ENCODE assay signal across 1 cellular context in the genomic region with DNA sequence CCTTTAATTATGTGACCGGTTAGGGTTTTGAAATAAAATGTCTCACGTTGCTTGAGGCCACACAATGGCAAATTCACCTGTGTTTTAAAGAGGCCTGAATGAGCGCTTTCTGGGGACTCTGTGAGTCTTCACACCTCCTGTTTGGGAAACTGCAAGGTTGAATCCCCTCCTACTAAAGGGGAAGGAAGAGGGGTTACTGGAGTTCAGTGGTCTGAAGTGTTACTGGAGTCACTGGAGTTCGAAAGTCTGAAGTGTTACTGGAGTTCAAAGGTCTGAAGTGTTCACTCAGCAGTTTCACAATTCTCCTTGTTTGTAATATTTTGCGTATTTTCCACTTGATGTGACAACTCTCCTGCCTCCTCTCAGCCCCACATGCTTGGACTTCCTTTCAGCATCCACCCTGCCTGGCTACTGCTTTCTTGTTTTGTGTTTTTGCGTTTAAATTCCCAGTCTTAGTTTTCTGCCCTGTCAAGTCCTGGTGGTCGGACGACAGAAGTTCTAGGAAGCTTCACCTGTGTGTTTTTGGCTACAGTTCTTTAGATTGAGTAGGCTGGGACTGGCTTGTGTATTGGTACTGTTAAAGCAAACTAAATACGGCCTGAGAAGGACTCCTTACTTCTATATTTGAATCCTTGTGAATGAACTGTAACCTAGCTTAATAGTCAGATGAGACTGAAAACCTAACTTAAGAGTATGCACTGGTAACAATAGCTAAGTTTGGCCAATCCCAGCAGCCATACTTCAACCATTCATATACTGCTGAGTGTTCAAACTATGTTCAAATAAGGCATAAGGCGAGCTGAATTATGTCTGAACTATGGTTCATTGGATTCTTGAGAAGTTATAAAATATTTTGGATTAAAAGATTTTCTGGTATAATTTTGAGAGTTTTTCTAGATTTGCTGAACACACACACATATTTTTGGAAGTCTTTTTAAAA.
TF ChIP-seq lines count a peak whose summit lies in the region.

No MANE protein-coding gene starts in this region.

TF ChIP-seq in HepG2, 621 proteins besides CTCF, POLR2A, EP300 and RAD21 (continued from another document and continues in another):
- TF ChIP-seq, protein P1, sequence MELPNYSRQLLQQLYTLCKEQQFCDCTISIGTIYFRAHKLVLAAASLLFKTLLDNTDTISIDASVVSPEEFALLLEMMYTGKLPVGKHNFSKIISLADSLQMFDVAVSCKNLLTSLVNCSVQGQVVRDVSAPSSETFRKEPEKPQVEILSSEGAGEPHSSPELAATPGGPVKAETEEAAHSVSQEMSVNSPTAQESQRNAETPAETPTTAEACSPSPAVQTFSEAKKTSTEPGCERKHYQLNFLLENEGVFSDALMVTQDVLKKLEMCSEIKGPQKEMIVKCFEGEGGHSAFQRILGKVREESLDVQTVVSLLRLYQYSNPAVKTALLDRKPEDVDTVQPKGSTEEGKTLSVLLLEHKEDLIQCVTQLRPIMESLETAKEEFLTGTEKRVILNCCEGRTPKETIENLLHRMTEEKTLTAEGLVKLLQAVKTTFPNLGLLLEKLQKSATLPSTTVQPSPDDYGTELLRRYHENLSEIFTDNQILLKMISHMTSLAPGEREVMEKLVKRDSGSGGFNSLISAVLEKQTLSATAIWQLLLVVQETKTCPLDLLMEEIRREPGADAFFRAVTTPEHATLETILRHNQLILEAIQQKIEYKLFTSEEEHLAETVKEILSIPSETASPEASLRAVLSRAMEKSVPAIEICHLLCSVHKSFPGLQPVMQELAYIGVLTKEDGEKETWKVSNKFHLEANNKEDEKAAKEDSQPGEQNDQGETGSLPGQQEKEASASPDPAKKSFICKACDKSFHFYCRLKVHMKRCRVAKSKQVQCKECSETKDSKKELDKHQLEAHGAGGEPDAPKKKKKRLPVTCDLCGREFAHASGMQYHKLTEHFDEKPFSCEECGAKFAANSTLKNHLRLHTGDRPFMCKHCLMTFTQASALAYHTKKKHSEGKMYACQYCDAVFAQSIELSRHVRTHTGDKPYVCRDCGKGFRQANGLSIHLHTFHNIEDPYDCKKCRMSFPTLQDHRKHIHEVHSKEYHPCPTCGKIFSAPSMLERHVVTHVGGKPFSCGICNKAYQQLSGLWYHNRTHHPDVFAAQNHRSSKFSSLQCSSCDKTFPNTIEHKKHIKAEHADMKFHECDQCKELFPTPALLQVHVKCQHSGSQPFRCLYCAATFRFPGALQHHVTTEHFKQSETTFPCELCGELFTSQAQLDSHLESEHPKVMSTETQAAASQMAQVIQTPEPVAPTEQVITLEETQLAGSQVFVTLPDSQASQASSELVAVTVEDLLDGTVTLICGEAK (IDR thresholded peaks at IDR 0.05), result no peak
- TF ChIP-seq, protein P1 (CRISPR knock-in tag; IDR thresholded peaks at IDR 0.05), result no peak; the same call in 1 of the 2 replicates
- TF ChIP-seq RXRB (CRISPR knock-in tag; IDR thresholded peaks at IDR 0.05; ENCODE audit: borderline replicate concordance) (peak; percentile 97), LRRFIP1 (CRISPR knock-in tag; conservative IDR thresholded peaks at IDR 0.05) (no peak), TCF7L2 (IDR thresholded peaks at IDR 0.05; ENCODE audit: low read depth, low read length) (no peak), U2AF1 (optimal IDR thresholded peaks at IDR 0.05; ENCODE audit: low read depth, low read length) (no peak), TBX2 (CRISPR knock-in tag; IDR thresholded peaks at IDR 0.05; ENCODE audit: borderline replicate concordance) (peak; percentile 89), TAF1 (CRISPR knock-in tag; IDR thresholded peaks at IDR 0.05) (no peak; the same call in 1 of the 2 replicates), NCOA1 (CRISPR knock-in tag; IDR thresholded peaks at IDR 0.05) (no peak), AGO1 (IDR thresholded peaks at IDR 0.05; ENCODE audit: low read depth, low read length, poor library complexity, severe bottlenecking) (no peak), ZNF468 (CRISPR knock-in tag; IDR thresholded peaks at IDR 0.05) (no peak), ZNF264 (CRISPR knock-in tag; IDR thresholded peaks at IDR 0.05) (peak; percentile 45; the same call in 1 of the 2 replicates), DR1 (CRISPR knock-in tag; IDR thresholded peaks at IDR 0.05) (no peak), ZNF704 (CRISPR knock-in tag; IDR thresholded peaks at IDR 0.05; ENCODE audit: borderline replicate concordance) (no peak), HIVEP1 (CRISPR knock-in tag; IDR thresholded peaks at IDR 0.05) (no peak), ZNF580 (CRISPR knock-in tag; IDR thresholded peaks at IDR 0.05; ENCODE audit: borderline replicate concordance, low read depth) (no peak; the same call in 1 of the 2 replicates), ZNF781 (CRISPR knock-in tag; IDR thresholded peaks at IDR 0.05; ENCODE audit: borderline replicate concordance, not compliant biosample characterization) (no peak), ZNF407 (CRISPR knock-in tag; IDR thresholded peaks at IDR 0.05; ENCODE audit: not compliant biosample characterization) (no peak), NFYC (CRISPR knock-in tag; IDR thresholded peaks at IDR 0.05) (no peak)
- TF ChIP-seq, protein P2, sequence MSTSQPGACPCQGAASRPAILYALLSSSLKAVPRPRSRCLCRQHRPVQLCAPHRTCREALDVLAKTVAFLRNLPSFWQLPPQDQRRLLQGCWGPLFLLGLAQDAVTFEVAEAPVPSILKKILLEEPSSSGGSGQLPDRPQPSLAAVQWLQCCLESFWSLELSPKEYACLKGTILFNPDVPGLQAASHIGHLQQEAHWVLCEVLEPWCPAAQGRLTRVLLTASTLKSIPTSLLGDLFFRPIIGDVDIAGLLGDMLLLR (CRISPR knock-in tag; IDR thresholded peaks at IDR 0.05), result no peak
- TF ChIP-seq, protein P3, sequence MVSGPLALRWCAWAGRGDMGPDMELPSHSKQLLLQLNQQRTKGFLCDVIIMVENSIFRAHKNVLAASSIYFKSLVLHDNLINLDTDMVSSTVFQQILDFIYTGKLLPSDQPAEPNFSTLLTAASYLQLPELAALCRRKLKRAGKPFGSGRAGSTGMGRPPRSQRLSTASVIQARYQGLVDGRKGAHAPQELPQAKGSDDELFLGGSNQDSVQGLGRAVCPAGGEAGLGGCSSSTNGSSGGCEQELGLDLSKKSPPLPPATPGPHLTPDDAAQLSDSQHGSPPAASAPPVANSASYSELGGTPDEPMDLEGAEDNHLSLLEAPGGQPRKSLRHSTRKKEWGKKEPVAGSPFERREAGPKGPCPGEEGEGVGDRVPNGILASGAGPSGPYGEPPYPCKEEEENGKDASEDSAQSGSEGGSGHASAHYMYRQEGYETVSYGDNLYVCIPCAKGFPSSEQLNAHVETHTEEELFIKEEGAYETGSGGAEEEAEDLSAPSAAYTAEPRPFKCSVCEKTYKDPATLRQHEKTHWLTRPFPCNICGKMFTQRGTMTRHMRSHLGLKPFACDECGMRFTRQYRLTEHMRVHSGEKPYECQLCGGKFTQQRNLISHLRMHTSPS (CRISPR knock-in tag; IDR thresholded peaks at IDR 0.05; ENCODE audit: low read depth), result no peak
- TF ChIP-seq, protein P4, sequence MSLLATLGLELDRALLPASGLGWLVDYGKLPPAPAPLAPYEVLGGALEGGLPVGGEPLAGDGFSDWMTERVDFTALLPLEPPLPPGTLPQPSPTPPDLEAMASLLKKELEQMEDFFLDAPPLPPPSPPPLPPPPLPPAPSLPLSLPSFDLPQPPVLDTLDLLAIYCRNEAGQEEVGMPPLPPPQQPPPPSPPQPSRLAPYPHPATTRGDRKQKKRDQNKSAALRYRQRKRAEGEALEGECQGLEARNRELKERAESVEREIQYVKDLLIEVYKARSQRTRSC (CRISPR knock-in tag; IDR thresholded peaks at IDR 0.05; ENCODE audit: low read depth), result no peak
